Comparison of ENCODE assay signal across 21 cellular contexts in genomic region chr2:124193706-124194105, GRCh38.
"Had no signal": no experiment of that assay in that cellular context is flagged by ENCODE, and none has a peak within 500 bp of the region (broad histone marks: within the 10 kb centered on the region; RNA-seq: fewer than 3 reads in every experiment).

No MANE protein-coding gene starts in this region.

- H3K27me3 Mint-ChIP-seq: activated CD4-positive, alpha-beta memory T cell treated with anti-CD3 and anti-CD28 coated beads for 36 hours; activated T-cell treated with anti-CD3 and anti-CD28 coated beads, Interleukin-2, amount 50 U/mL, for 24 hours; progenitor cell of endocrine pancreas had no signal

- H3K36me3 Mint-ChIP-seq: activated CD4-positive, alpha-beta memory T cell treated with anti-CD3 and anti-CD28 coated beads for 36 hours had no signal

- H3K4me1 Mint-ChIP-seq: nephron had no signal

- H3K27ac Mint-ChIP-seq: activated CD4-positive, alpha-beta memory T cell treated with anti-CD3 and anti-CD28 coated beads for 36 hours; activated T-cell treated with anti-CD3 and anti-CD28 coated beads, Interleukin-2, amount 50 U/mL, for 24 hours; nephron; progenitor cell of endocrine pancreas had no signal

- H3K9me3 Mint-ChIP-seq: activated T-cell treated with anti-CD3 and anti-CD28 coated beads, Interleukin-2, amount 50 U/mL, for 24 hours; nephron had no signal

- DNase-seq: activated CD4-positive, alpha-beta memory T cell treated with anti-CD3 and anti-CD28 coated beads for 36 hours; activated CD4-positive, alpha-beta T cell treated with anti-CD3 and anti-CD28 coated beads for 48 hours; activated CD8-positive, alpha-beta memory T cell treated with anti-CD3 and anti-CD28 coated beads, Interleukin-2, amount 50 U/mL, for 48 hours; activated gamma-delta T cell; activated naive CD4-positive, alpha-beta T cell treated with anti-CD3 and anti-CD28 coated beads, Interleukin-2, amount 50 U/mL, for 16 hours; activated T-cell treated with anti-CD3 and anti-CD28 coated beads, Interleukin-2, amount 50 U/mL, for 24 hours; amniotic stem cell; brain microvascular endothelial cell; cortex of kidney; left cardiac atrium; left ventricle myocardium superior; mucosa of descending colon; right lobe of liver; stimulated activated CD4-positive, alpha-beta T cell treated with anti-CD3 and anti-CD28 coated beads, Interleukin-12 subunit alpha, Interleukin-12 subunit beta, amount 100 ng/mL, for 4 hours; stimulated activated CD4-positive, alpha-beta T cell treated with anti-CD3 and anti-CD28 coated beads, Interleukin-4, amount 100 ng/mL, for 1 hour; stimulated activated naive CD8-positive, alpha-beta T cell treated with anti-CD3 and anti-CD28 coated beads, Interleukin-15, Interleukin-2, amounts not matched to agents 100 U/mL and 50 U/mL, for 24 hours; T-helper 9 cell; trophoblast cell; WERI-Rb-1 had no signal

- H3K4me3 Mint-ChIP-seq: activated CD4-positive, alpha-beta memory T cell treated with anti-CD3 and anti-CD28 coated beads for 36 hours; activated T-cell treated with anti-CD3 and anti-CD28 coated beads, Interleukin-2, amount 50 U/mL, for 24 hours; nephron had no signal
